24 cellular contexts compared by ENCODE assay signal in genomic region chr5:155025890-155026289, GRCh38. TPM values are rescaled to one million over a fixed set of nuclear protein-coding genes. Genes with fewer than 3 reads are reported as not detected.
"Had no signal": no experiment of that assay in that cellular context is flagged by ENCODE, and none has a peak within 500 bp of the region (broad histone marks: within the 10 kb centered on the region; RNA-seq: fewer than 3 reads in every experiment).

No MANE protein-coding gene starts in this region.

- H3K4me3 Mint-ChIP-seq: dendritic cell treated with granulocyte-macrophage colony-stimulating factor and Interleukin-4, amounts not matched to agents 40 ng/mL and 50 ng/mL, for 4 days; endodermal cell; memory B cell; natural killer cell; stimulated activated naive B cell treated with anti-CD40 and anti-IgM and Interleukin-4, amounts not matched to agents 10 μg/mL and 1 μg/mL and 100 μg/mL, for 72 hours had no signal

- ATAC-seq: esophagus mucosa; gastrocnemius medialis; natural killer cell; psoas muscle; right cardiac atrium; stimulated activated naive B cell treated with anti-CD40 and anti-IgM and Interleukin-4, amounts not matched to agents 10 μg/mL and 1 μg/mL and 100 μg/mL, for 72 hours had no signal

- DNase-seq: colonic mucosa; effector CD8-positive, alpha-beta T cell; endodermal cell; foreskin fibroblast; gastrocnemius medialis; head of caudate nucleus; natural killer cell; occipital lobe; ovary; posterior cingulate gyrus; psoas muscle; sigmoid colon; stimulated activated naive B cell treated with anti-CD40 and anti-IgM and Interleukin-4, amounts not matched to agents 10 μg/mL and 1 μg/mL and 100 μg/mL, for 72 hours; stomach; thyroid gland; trophoblast cell had no signal

- H3K36me3 Mint-ChIP-seq: memory B cell; natural killer cell; stimulated activated naive B cell treated with anti-CD40 and anti-IgM and Interleukin-4, amounts not matched to agents 10 μg/mL and 1 μg/mL and 100 μg/mL, for 72 hours had no signal

- H3K9me3 Mint-ChIP-seq: endodermal cell had no signal

- H3K4me1 Mint-ChIP-seq: endodermal cell; memory B cell; natural killer cell; stimulated activated naive B cell treated with anti-CD40 and anti-IgM and Interleukin-4, amounts not matched to agents 10 μg/mL and 1 μg/mL and 100 μg/mL, for 72 hours had no signal

- H3K27ac Mint-ChIP-seq: dendritic cell treated with granulocyte-macrophage colony-stimulating factor and Interleukin-4, amounts not matched to agents 40 ng/mL and 50 ng/mL, for 4 days; endodermal cell; memory B cell; natural killer cell; stimulated activated naive B cell treated with anti-CD40 and anti-IgM and Interleukin-4, amounts not matched to agents 10 μg/mL and 1 μg/mL and 100 μg/mL, for 72 hours had no signal

RNA-seq across cellular contexts. Expression of gene KIF4B, which starts 12.3 kb away (rescaled TPM):
- total RNA-seq: colonic mucosa, esophagus mucosa, lung, mononuclear cell, natural killer cell, thyroid gland, ureter, vagina had no signal
